In the genomic region with DNA sequence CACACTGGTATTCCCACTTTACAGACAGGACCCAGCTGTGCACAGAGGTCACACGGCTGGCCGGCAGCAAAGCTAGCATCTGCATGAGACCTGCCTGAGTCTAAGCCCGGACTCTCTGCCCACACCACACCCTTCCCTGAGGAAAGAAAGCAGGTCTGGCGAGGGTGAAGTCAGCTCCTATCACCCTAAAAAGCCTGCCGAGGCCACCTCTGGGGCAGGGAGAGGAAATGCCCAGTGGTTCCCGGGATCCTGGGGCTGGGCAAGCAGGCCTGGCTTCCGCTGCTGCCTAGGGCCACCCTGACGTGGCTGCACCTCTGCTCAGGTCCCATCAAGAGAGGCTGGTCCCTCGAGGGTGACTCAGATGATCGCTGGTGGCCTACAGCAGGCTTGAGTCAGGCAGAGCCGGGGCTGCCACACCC, we compare ENCODE assay signal across 24 cellular contexts. TPM values are rescaled to one million over a fixed set of nuclear protein-coding genes. Genes with fewer than 3 reads are reported as not detected.
A peak's percentile ranks its signal among the peaks of the same experiment; 100 is the strongest.
DNase-seq lines count a peak whose midpoint lies in the region; ATAC-seq and TF ChIP-seq lines count a peak whose summit lies in the region.
"Had no signal": no experiment of that assay in that cellular context is flagged by ENCODE, and none has a peak within 500 bp of the region (broad histone marks: within the 10 kb centered on the region; RNA-seq: fewer than 3 reads in every experiment).

No MANE protein-coding gene starts in this region.

- H3K4me1 Mint-ChIP-seq in MCF 10A (ENCODE audit: insufficient read depth, unreplicated experiment) = peaks cover under 1% of the 10 kb centered on the region

- no peak overlapping the region for H4K5ac ChIP-seq in mesendoderm (ENCODE audit: low read length)

- no peak overlapping the region for H2AK5ac ChIP-seq in mesendoderm (ENCODE audit: low read length)

- ATAC-seq in GM21576 (IDR thresholded peaks at IDR 0.05; ENCODE audit: unreplicated experiment) (no peak), HG03378 (IDR thresholded peaks at IDR 0.05; ENCODE audit: unreplicated experiment) (no peak)
- ATAC-seq: gastrocnemius medialis, pancreas had no signal

- no peak overlapping the region for H4K8ac ChIP-seq in mesendoderm (ENCODE audit: low read depth, low read length)

- H3K56ac ChIP-seq in mesendoderm (ENCODE audit: low read length) = peak overlapping the region; percentile 58

- H3K27ac ChIP-seq in mesendoderm (ENCODE audit: low read depth, low read length) = no peak overlapping the region
- H3K27ac ChIP-seq: cardiac muscle cell, gastrocnemius medialis, pancreas, sigmoid colon had no signal

- CTCF ChIA-PET in MCF 10A (lab: Yijun Ruan, JAX) = no interaction called here

- POLR2A ChIA-PET in MCF 10A (lab: Yijun Ruan, JAX) = no interaction called here

- H3K27ac Mint-ChIP-seq in MCF 10A (ENCODE audit: low read depth, unreplicated experiment) = no peak overlapping the region
- H3K27ac Mint-ChIP-seq: activated B cell treated with CpG ODN at 0.5 μM for 24 hours; activated CD4-positive, alpha-beta memory T cell treated with anti-CD3 and anti-CD28 coated beads for 36 hours; CD4-positive, CD25-positive, alpha-beta regulatory T cell; dendritic cell treated with granulocyte-macrophage colony-stimulating factor and Interleukin-4, amounts not matched to agents 40 ng/mL and 50 ng/mL, for 4 days had no signal

- H2BK120ac ChIP-seq in mesendoderm (ENCODE audit: low read depth, low read length) = no peak overlapping the region

- DNase-seq in EH (ENCODE audit: low read depth) (peak; percentile 8), LoVo (ENCODE audit: low spot score) (peak; percentile 18), MCF 10A (ENCODE audit: unreplicated experiment) (peak; percentile 27), mesendoderm (no peak), ACHN (no peak), GM19240 (ENCODE audit: insufficient read length, low spot score) (no peak)
- DNase-seq: activated B cell treated with CpG ODN at 0.5 μM for 24 hours; activated CD4-positive, alpha-beta memory T cell treated with anti-CD3 and anti-CD28 coated beads for 36 hours; CD4-positive, CD25-positive, alpha-beta regulatory T cell; gastrocnemius medialis; kidney glomerular epithelial cell; mesenchymal stem cell; naive B cell; NCI-H1417 treated with DMSO at 0.1 percent for 48 hours; NCI-H69; SHP77; sigmoid colon; stimulated activated naive CD4-positive, alpha-beta T cell; T-helper 1 cell had no signal

- no peaks in the 10 kb centered on the region for H3K36me3 ChIP-seq in mesendoderm (ENCODE audit: control insufficient read depth, insufficient read depth, low read length)
- H3K36me3 ChIP-seq: cardiac muscle cell, gastrocnemius medialis, pancreas, sigmoid colon had no signal

- H2BK15ac ChIP-seq in mesendoderm (replicated peaks; ENCODE audit: low read depth) = no peak overlapping the region

- no TSS peak for BruUV-seq in MCF 10A (replicated peaks; lab: Mats Ljungman, UMichigan)

- TF ChIP-seq CTCF in MCF 10A (IDR thresholded peaks at IDR 0.05; ENCODE audit: unreplicated experiment) = no peak

- H3K23ac ChIP-seq in mesendoderm (ENCODE audit: low read length) = no peak overlapping the region

- no peak overlapping the region for H3K4ac ChIP-seq in mesendoderm (ENCODE audit: low read depth, low read length)

- H3K18ac ChIP-seq in mesendoderm (ENCODE audit: low read length) = no peak overlapping the region

- H3K9me3 Mint-ChIP-seq in MCF 10A (ENCODE audit: unreplicated experiment) = no peaks in the 10 kb centered on the region
- H3K9me3 Mint-ChIP-seq: activated B cell treated with CpG ODN at 0.5 μM for 24 hours; activated CD4-positive, alpha-beta memory T cell treated with anti-CD3 and anti-CD28 coated beads for 36 hours; dendritic cell treated with granulocyte-macrophage colony-stimulating factor and Interleukin-4, amounts not matched to agents 40 ng/mL and 50 ng/mL, for 4 days; naive B cell had no signal

- H3K27me3 ChIP-seq in mesendoderm (ENCODE audit: insufficient read depth, low read length, poor library complexity) = no peaks in the 10 kb centered on the region
- H3K27me3 ChIP-seq: cardiac muscle cell, pancreas had no signal

- no CpG with 5 or more reads among the region's 11 CpGs for WGBS in mesendoderm (ENCODE audit: extremely low coverage, insufficient coverage, low lambda C conversion rate)

- peaks cover 11% of the 10 kb centered on the region for H3K4me1 ChIP-seq in mesendoderm (ENCODE audit: control insufficient read depth, low read depth, low read length)

- no peaks in the 10 kb centered on the region for H3K79me2 ChIP-seq in mesendoderm (ENCODE audit: control insufficient read depth, insufficient read depth, low read length)

- H3K36me3 Mint-ChIP-seq in MCF 10A (ENCODE audit: insufficient read depth, unreplicated experiment) = no peaks in the 10 kb centered on the region
- H3K36me3 Mint-ChIP-seq: activated CD4-positive, alpha-beta memory T cell treated with anti-CD3 and anti-CD28 coated beads for 36 hours; CD4-positive, CD25-positive, alpha-beta regulatory T cell; naive B cell had no signal

- in situ Hi-C loops in ACHN (cut with HindIII; ENCODE audit: low pct_ligation_motif_present, low pct_unique_long_range_greater_than_20kb, low sequenced_read_pairs) = no loop called here

- H3K4me3 ChIP-seq in mesendoderm (ENCODE audit: low read length) = no peak overlapping the region
- H3K4me3 ChIP-seq: cardiac muscle cell, gastrocnemius medialis, pancreas, sigmoid colon had no signal

- no peaks in the 10 kb centered on the region for H3K27me3 Mint-ChIP-seq in MCF 10A (ENCODE audit: insufficient read depth, unreplicated experiment)

- H3K79me1 ChIP-seq in mesendoderm (ENCODE audit: low read length) = no peaks in the 10 kb centered on the region

- intact Hi-C loops in MCF 10A (cut with micrococcal nuclease) = no loop called here

- H2BK5ac ChIP-seq in mesendoderm (ENCODE audit: low read length) = no peak overlapping the region

- no peak overlapping the region for H3K9ac ChIP-seq in mesendoderm (ENCODE audit: low read length)

- no peak overlapping the region for H3K4me3 Mint-ChIP-seq in MCF 10A (ENCODE audit: unreplicated experiment)
- H3K4me3 Mint-ChIP-seq: activated B cell treated with CpG ODN at 0.5 μM for 24 hours; activated CD4-positive, alpha-beta memory T cell treated with anti-CD3 and anti-CD28 coated beads for 36 hours; CD4-positive, CD25-positive, alpha-beta regulatory T cell; dendritic cell treated with granulocyte-macrophage colony-stimulating factor and Interleukin-4, amounts not matched to agents 40 ng/mL and 50 ng/mL, for 4 days; naive B cell had no signal

- no peak overlapping the region for H3K4me2 ChIP-seq in mesendoderm (ENCODE audit: low read length)

RNA-seq across cellular contexts. Expression of a gene that starts 42.2 kb away (rescaled TPM):
- total RNA-seq in MCF 10A (2022) = 0.22 TPM in 1 of 2 replicates, not detected in the other
- polyA plus RNA-seq in mesendoderm (2013, experiment 1 of 2) = 8.2 TPM
- 7.9 TPM for polyA plus RNA-seq in mesendoderm (2013, experiment 2 of 2)
- polyA plus RNA-seq: CD4-positive, CD25-positive, alpha-beta regulatory T cell had no signal

Comparison
In these comparisons a context has a peak if more than half of its experiments do, and no peak if none do; other contexts are left out.
1. DNase-seq: peak in EH (single experiment), LoVo (single experiment) and MCF 10A (single experiment); none in mesendoderm (single experiment), ACHN (single experiment) and GM19240 (single experiment).